Comparison of ENCODE assay signal across 23 cellular contexts in genomic region chr11:72309074-72309598, GRCh38.
DNase-seq lines count a peak whose midpoint lies in the region; TF ChIP-seq lines count a peak whose summit lies in the region.
"Had no signal": no experiment of that assay in that cellular context is flagged by ENCODE, and none has a peak within 500 bp of the region (broad histone marks: within the 10 kb centered on the region; RNA-seq: fewer than 3 reads in every experiment).

No MANE protein-coding gene starts in this region.

- peak overlapping the region; percentile 76 to 93 (median 90) for H3K27ac Mint-ChIP-seq in nephron
- H3K27ac Mint-ChIP-seq in immature natural killer cell: no peak overlapping the region
- H3K27ac Mint-ChIP-seq: activated CD4-positive, alpha-beta T cell treated with anti-CD3 and anti-CD28 coated beads, Interleukin-2, amount 10 ng/mL, durations not matched to agents 24 days and 14 days; natural killer cell treated with Interleukin-12 subunit alpha and Interleukin-12 subunit beta and Interleukin-15 and Interleukin-18, amount 100 ng/mL, for 72 hours; stimulated activated effector memory CD8-positive, alpha-beta T cell treated with anti-CD3 and anti-CD28 coated beads, Interleukin-12 subunit alpha, Interleukin-12 subunit beta, amount 100 ng/mL, for 72 hours had no signal

- H3K4me3 Mint-ChIP-seq in nephron (peak overlapping the region in 1 of 3 experiments; percentile 26), immature natural killer cell (no peak overlapping the region)
- H3K4me3 Mint-ChIP-seq: activated CD4-positive, alpha-beta T cell treated with anti-CD3 and anti-CD28 coated beads, Interleukin-2, amount 10 ng/mL, durations not matched to agents 24 days and 14 days; natural killer cell treated with Interleukin-12 subunit alpha and Interleukin-12 subunit beta and Interleukin-15 and Interleukin-18, amount 100 ng/mL, for 72 hours; stimulated activated effector memory CD8-positive, alpha-beta T cell treated with anti-CD3 and anti-CD28 coated beads, Interleukin-12 subunit alpha, Interleukin-12 subunit beta, amount 100 ng/mL, for 72 hours had no signal

- H3K36me3 Mint-ChIP-seq in nephron (ENCODE audit: low read depth) (peaks cover 15% of the 10 kb centered on the region), immature natural killer cell (peaks cover 9 to 34% (median 19%) of the 10 kb centered on the region in 3 donors)

- no peak overlapping the region for H2AFZ ChIP-seq in Karpas-422 (ENCODE audit: low read length)
- H2AFZ ChIP-seq in OCI-LY3 (ENCODE audit: low read depth, low read length): no peak overlapping the region
- H2AFZ ChIP-seq: hepatocyte had no signal

- H4K20me1 ChIP-seq in Karpas-422 (ENCODE audit: insufficient read depth, low read depth, low read length) (no peaks in the 10 kb centered on the region), OCI-LY3 (ENCODE audit: insufficient read depth, low read length) (no peaks in the 10 kb centered on the region)

- no peaks in the 10 kb centered on the region for H3K79me2 ChIP-seq in Karpas-422 (ENCODE audit: low read length)
- H3K79me2 ChIP-seq in OCI-LY3 (ENCODE audit: low read length): no peaks in the 10 kb centered on the region
- H3K79me2 ChIP-seq: hepatocyte had no signal

- H3K27ac ChIP-seq in Karpas-422 (ENCODE audit: low read length) (no peak overlapping the region), OCI-LY3 (ENCODE audit: low read length) (no peak overlapping the region)
- H3K27ac ChIP-seq: gastroesophageal sphincter, hepatocyte had no signal

- H3K9ac ChIP-seq in Karpas-422 (ENCODE audit: low read length) (peak overlapping the region; percentile 16), OCI-LY3 (ENCODE audit: low read length) (no peak overlapping the region; the same call in 1 of the 2 replicates)

- H3K27me3 Mint-ChIP-seq in nephron (ENCODE audit: low read depth): no peaks in the 10 kb centered on the region
- peaks cover 0 to 3% (median 0%) of the 10 kb centered on the region in 3 donors for H3K27me3 Mint-ChIP-seq in immature natural killer cell (ENCODE audit: low read depth in 3 of 3)
- H3K27me3 Mint-ChIP-seq: activated CD4-positive, alpha-beta T cell treated with anti-CD3 and anti-CD28 coated beads, Interleukin-2, amount 10 ng/mL, durations not matched to agents 24 days and 14 days; IgD-negative memory B cell; natural killer cell treated with Interleukin-12 subunit alpha and Interleukin-12 subunit beta and Interleukin-15 and Interleukin-18, amount 100 ng/mL, for 72 hours had no signal

- H3K27me3 ChIP-seq in Karpas-422 (ENCODE audit: low read length) (no peaks in the 10 kb centered on the region), OCI-LY3 (ENCODE audit: low read depth, low read length) (no peaks in the 10 kb centered on the region)
- H3K27me3 ChIP-seq: gastroesophageal sphincter, hepatocyte had no signal

- TF ChIP-seq CTCF in OCI-LY3 (IDR thresholded peaks at IDR 0.05; ENCODE audit: low read depth, low read length) (no peak), nephron (IDR thresholded peaks at IDR 0.05; ENCODE audit: unreplicated experiment in 3 of 3) (no peak)

- H3K4me3 ChIP-seq in Karpas-422 (ENCODE audit: low read length) (peak overlapping the region; percentile 13; the same call in 1 of the 2 replicates), OCI-LY3 (ENCODE audit: low read length) (peak overlapping the region; percentile 31; the same call in 1 of the 2 replicates)
- H3K4me3 ChIP-seq: gastroesophageal sphincter, HAP-1, hepatocyte, lung had no signal

- H3K36me3 ChIP-seq in Karpas-422 (ENCODE audit: insufficient read depth, low read length): no peaks in the 10 kb centered on the region
- H3K36me3 ChIP-seq in OCI-LY3 (replicated peaks; ENCODE audit: low read depth, low read length): peaks cover 9% of the 10 kb centered on the region

- H3K4me1 ChIP-seq in Karpas-422 (ENCODE audit: low read length) (peaks cover 17% of the 10 kb centered on the region), OCI-LY3 (ENCODE audit: low read length) (peaks cover 15% of the 10 kb centered on the region)

- peak; percentile 61 for DNase-seq in DMS79 treated with DMSO at 0.1 percent for 48 hours (lab: John Stamatoyannopoulos, UW)
- no peak for DNase-seq in Karpas-422
- no peak for DNase-seq in NCI-H1092 (lab: John Stamatoyannopoulos, UW)
- no peak for DNase-seq in SHP77 treated with DMSO at 0.1 percent for 48 hours (lab: John Stamatoyannopoulos, UW)
- DNase-seq in immature natural killer cell: no peak
- DNase-seq: activated CD4-positive, alpha-beta T cell treated with anti-CD3 and anti-CD28 coated beads, Interleukin-2, amount 10 ng/mL, durations not matched to agents 24 days and 14 days; activated effector memory CD4-positive, alpha-beta T cell treated with Interleukin-2 at 50 U/mL for 16 hours; activated T-cell treated with anti-CD3 and anti-CD28 coated beads, Interleukin-2, amount 50 U/mL, for 1 hour; C1 segment of cervical spinal cord; effector CD4-positive, alpha-beta T cell; NCI-H2029 treated with DMSO at 0.1 percent for 48 hours; SIG-M5; SW 1271 had no signal

- H3K9me3 Mint-ChIP-seq in nephron: no peaks in the 10 kb centered on the region
- H3K9me3 Mint-ChIP-seq in immature natural killer cell: no peaks in the 10 kb centered on the region
- H3K9me3 Mint-ChIP-seq: activated CD4-positive, alpha-beta T cell treated with anti-CD3 and anti-CD28 coated beads, Interleukin-2, amount 10 ng/mL, durations not matched to agents 24 days and 14 days; activated naive CD4-positive, alpha-beta T cell treated with anti-CD3 and anti-CD28 coated beads, Interleukin-2, amount 50 U/mL, for 72 hours; IgD-negative memory B cell; natural killer cell treated with Interleukin-12 subunit alpha and Interleukin-12 subunit beta and Interleukin-15 and Interleukin-18, amount 100 ng/mL, for 72 hours; stimulated activated effector memory CD8-positive, alpha-beta T cell treated with anti-CD3 and anti-CD28 coated beads, Interleukin-12 subunit alpha, Interleukin-12 subunit beta, amount 100 ng/mL, for 72 hours had no signal

- no peaks in the 10 kb centered on the region for H3K9me2 ChIP-seq in Karpas-422 (replicated peaks; ENCODE audit: insufficient read depth, low read length)

- H3K9me3 ChIP-seq in Karpas-422 (ENCODE audit: low read length) (no peaks in the 10 kb centered on the region), OCI-LY3 (ENCODE audit: insufficient read depth, low read length) (no peaks in the 10 kb centered on the region)
- H3K9me3 ChIP-seq: gastroesophageal sphincter, HAP-1 had no signal

- H3K4me1 Mint-ChIP-seq in nephron: peaks cover 67% of the 10 kb centered on the region
- H3K4me1 Mint-ChIP-seq in immature natural killer cell: no peaks in the 10 kb centered on the region
- H3K4me1 Mint-ChIP-seq: activated CD4-positive, alpha-beta T cell treated with anti-CD3 and anti-CD28 coated beads, Interleukin-2, amount 10 ng/mL, durations not matched to agents 24 days and 14 days; stimulated activated effector memory CD8-positive, alpha-beta T cell treated with anti-CD3 and anti-CD28 coated beads, Interleukin-12 subunit alpha, Interleukin-12 subunit beta, amount 100 ng/mL, for 72 hours had no signal

- H3K4me2 ChIP-seq in Karpas-422 (ENCODE audit: low read depth, low read length, poor library complexity, severe bottlenecking): peak overlapping the region; percentile 58
- peak overlapping the region; percentile 72 for H3K4me2 ChIP-seq in OCI-LY3 (ENCODE audit: low read length)
- H3K4me2 ChIP-seq: hepatocyte had no signal

Comparison
In these comparisons a context has a peak if more than half of its experiments do, and no peak if none do; other contexts are left out.
1. H3K27ac Mint-ChIP-seq: peak in nephron (3 of 3); none in immature natural killer cell (0 of 6).